22 cellular contexts compared by ENCODE assay signal in the genomic region with DNA sequence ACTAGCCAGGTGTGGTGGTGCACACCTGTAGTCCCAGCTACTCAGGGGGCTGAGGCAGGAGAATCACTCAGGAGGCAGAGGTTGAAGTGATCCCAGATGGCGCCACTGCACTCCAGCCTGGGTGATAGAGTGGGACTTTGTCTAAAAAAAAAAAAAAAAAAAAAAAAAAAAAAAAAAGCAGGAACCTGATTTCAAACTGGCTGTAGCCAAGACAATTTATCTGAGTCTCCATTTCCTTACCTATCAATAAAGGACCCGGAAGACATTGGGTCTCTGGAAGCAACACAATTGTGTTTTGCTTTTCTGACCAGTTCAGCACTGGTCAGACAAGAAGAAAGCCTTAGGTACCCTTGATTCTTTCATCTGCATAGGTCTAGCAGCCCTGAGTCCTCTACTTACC.
DNase-seq lines count a peak whose midpoint lies in the region; TF ChIP-seq lines count a peak whose summit lies in the region.
"Had no signal": no experiment of that assay in that cellular context is flagged by ENCODE, and none has a peak within 500 bp of the region (broad histone marks: within the 10 kb centered on the region; RNA-seq: fewer than 3 reads in every experiment).

No MANE protein-coding gene starts in this region.

- no peaks in the 10 kb centered on the region for H3K27me3 ChIP-seq in endodermal cell (ENCODE audit: control insufficient read depth, insufficient read depth, low read length, poor library complexity, severe bottlenecking)
- H3K27me3 ChIP-seq in mesenchymal stem cell (ENCODE audit: control insufficient read depth in 1 of 2, insufficient read depth in 1 of 2, low read length in 2 of 2), result no peaks in the 10 kb centered on the region
- H3K27me3 ChIP-seq: BE2C; BLaER1 treated with 17β-estradiol and CSF1 and Interleukin-3, amounts not matched to agents 10 nM and 100 nM had no signal

- no peak overlapping the region for H3K18ac ChIP-seq in mesenchymal stem cell (ENCODE audit: low read depth in 1 of 2, low read length in 2 of 2)

- H3K23ac ChIP-seq in mesenchymal stem cell (ENCODE audit: low read length in 2 of 2), result no peak overlapping the region

- peak overlapping the region; percentile 36 for H2AK5ac ChIP-seq in mesenchymal stem cell (ENCODE audit: low read length, severe bottlenecking)

- H3K36me3 ChIP-seq in endodermal cell (ENCODE audit: control insufficient read depth, insufficient read depth, low read length) (no peaks in the 10 kb centered on the region), mesenchymal stem cell (ENCODE audit: control insufficient read depth in 1 of 2, insufficient read depth in 2 of 2, low read depth in 1 of 2, low read length in 2 of 2) (no peaks in the 10 kb centered on the region)
- H3K36me3 ChIP-seq: BE2C; BLaER1 treated with 17β-estradiol and CSF1 and Interleukin-3, amounts not matched to agents 10 nM and 100 nM; HAP-1 had no signal

- H4K8ac ChIP-seq in mesenchymal stem cell (ENCODE audit: low read length), result no peak overlapping the region

- H3K4me3 ChIP-seq in endodermal cell (ENCODE audit: low read length) (no peak overlapping the region), mesenchymal stem cell (ENCODE audit: insufficient read depth in 1 of 2, low read depth in 1 of 2, low read length in 2 of 2) (no peak overlapping the region)
- H3K4me3 ChIP-seq: A549; BLaER1 treated with 17β-estradiol and CSF1 and Interleukin-3, amounts not matched to agents 10 nM and 100 nM; GM12878; HAP-1 had no signal

- H3K4ac ChIP-seq in mesenchymal stem cell (ENCODE audit: low read depth in 1 of 2, low read length in 2 of 2), result no peak overlapping the region

- H2BK5ac ChIP-seq in mesenchymal stem cell (ENCODE audit: low read depth, low read length, poor library complexity, severe bottlenecking), result no peak overlapping the region

- no peak overlapping the region for H3K14ac ChIP-seq in mesenchymal stem cell (ENCODE audit: low read length in 2 of 2)

- CTCF ChIA-PET in HEK293T (lab: Yijun Ruan, JAX), result interaction anchor here (0.9 kb wide), 1 partner anchor 229 kb away, joined by 5 read pairs; no protein-coding TSS in a partner anchor
- CTCF ChIA-PET in activated CD4-positive, alpha-beta memory T cell treated with anti-CD3 and anti-CD28 coated beads, Interleukin-2, amount 10 ng/mL, durations not matched to agents 7 days and 5 days (lab: Charles Lee), result no interaction called here

- H3K79me1 ChIP-seq in mesenchymal stem cell (replicated peaks; ENCODE audit: low read length, poor library complexity, severe bottlenecking), result no peaks in the 10 kb centered on the region

- H3K9me3 ChIP-seq in endodermal cell (ENCODE audit: control insufficient read depth, low read length) (no peaks in the 10 kb centered on the region), mesenchymal stem cell (ENCODE audit: control insufficient read depth, low read length) (no peaks in the 10 kb centered on the region)
- H3K9me3 ChIP-seq: A549; BE2C; BLaER1 treated with 17β-estradiol and CSF1 and Interleukin-3, amounts not matched to agents 10 nM and 100 nM; HAP-1 had no signal

- no peak overlapping the region for H3K4me3 Mint-ChIP-seq in endodermal cell
- H3K4me3 Mint-ChIP-seq in activated CD4-positive, alpha-beta memory T cell treated with anti-CD3 and anti-CD28 coated beads, Interleukin-2, amount 10 ng/mL, durations not matched to agents 7 days and 5 days, result no peak overlapping the region
- H3K4me3 Mint-ChIP-seq: CD14-positive monocyte; CD4-positive, alpha-beta T cell; CD8-positive, alpha-beta memory T cell had no signal

- no peak overlapping the region for H3K4me2 ChIP-seq in mesenchymal stem cell (ENCODE audit: low read length, poor library complexity, severe bottlenecking)
- H3K4me2 ChIP-seq: A549; BLaER1 treated with 17β-estradiol and CSF1 and Interleukin-3, amounts not matched to agents 10 nM and 100 nM had no signal

- no peaks in the 10 kb centered on the region for H3K4me1 Mint-ChIP-seq in endodermal cell
- H3K4me1 Mint-ChIP-seq in activated CD4-positive, alpha-beta memory T cell treated with anti-CD3 and anti-CD28 coated beads, Interleukin-2, amount 10 ng/mL, durations not matched to agents 7 days and 5 days, result no peaks in the 10 kb centered on the region
- H3K4me1 Mint-ChIP-seq: CD14-positive monocyte; CD8-positive, alpha-beta memory T cell had no signal

- no peak overlapping the region for H3K27ac ChIP-seq in endodermal cell (ENCODE audit: low read depth, low read length)
- no peak overlapping the region for H3K27ac ChIP-seq in mesenchymal stem cell (ENCODE audit: low read length, poor library complexity, severe bottlenecking)
- H3K27ac ChIP-seq: A549; BLaER1 treated with 17β-estradiol and CSF1 and Interleukin-3, amounts not matched to agents 10 nM and 100 nM had no signal

- no peak overlapping the region for H2BK15ac ChIP-seq in mesenchymal stem cell (ENCODE audit: low read depth, poor library complexity, severe bottlenecking)

- peak; percentile 35 for TF ChIP-seq CTCF in endodermal cell (conservative IDR thresholded peaks at IDR 0.05)

- H3K27ac Mint-ChIP-seq in endodermal cell, result no peak overlapping the region
- H3K27ac Mint-ChIP-seq in activated CD4-positive, alpha-beta memory T cell treated with anti-CD3 and anti-CD28 coated beads, Interleukin-2, amount 10 ng/mL, durations not matched to agents 7 days and 5 days, result no peak overlapping the region
- H3K27ac Mint-ChIP-seq: CD14-positive monocyte; CD4-positive, alpha-beta T cell; CD8-positive, alpha-beta memory T cell had no signal

- no peak overlapping the region for H2BK12ac ChIP-seq in mesenchymal stem cell (ENCODE audit: low read length in 2 of 2)

- WGBS in endodermal cell (ENCODE audit: insufficient coverage in 1 of 2, insufficient read length in 1 of 2), 2 experiments, result 94 to 100% methylated on average over 1 to 2 of the region's 2 CpGs
- 98% methylated on average over 1 of the region's 2 CpGs for WGBS in mesenchymal stem cell

- H3K9ac ChIP-seq in endodermal cell (ENCODE audit: extremely low read depth, low read length, poor library complexity, severe bottlenecking) (no peak overlapping the region), mesenchymal stem cell (ENCODE audit: low read length) (no peak overlapping the region)
- H3K9ac ChIP-seq: BLaER1 treated with 17β-estradiol and CSF1 and Interleukin-3, amounts not matched to agents 10 nM and 100 nM had no signal

- H2AFZ ChIP-seq in mesenchymal stem cell (ENCODE audit: low read depth, low read length), result no peak overlapping the region

- H4K91ac ChIP-seq in mesenchymal stem cell (ENCODE audit: low read length), result no peak overlapping the region

- no peaks in the 10 kb centered on the region for H3K9me3 Mint-ChIP-seq in endodermal cell
- no peaks in the 10 kb centered on the region for H3K9me3 Mint-ChIP-seq in activated CD4-positive, alpha-beta memory T cell treated with anti-CD3 and anti-CD28 coated beads, Interleukin-2, amount 10 ng/mL, durations not matched to agents 7 days and 5 days
- H3K9me3 Mint-ChIP-seq: CD4-positive, alpha-beta T cell; CD8-positive, alpha-beta memory T cell had no signal

- no peak overlapping the region for H2BK120ac ChIP-seq in mesenchymal stem cell (ENCODE audit: low read depth, low read length)

- POLR2A ChIA-PET in HEK293T (lab: Yijun Ruan, JAX), result no interaction called here
- POLR2A ChIA-PET in activated CD4-positive, alpha-beta memory T cell treated with anti-CD3 and anti-CD28 coated beads, Interleukin-2, amount 10 ng/mL, durations not matched to agents 7 days and 5 days (lab: Charles Lee), result no interaction called here

- H3K4me1 ChIP-seq in endodermal cell (ENCODE audit: control insufficient read depth, insufficient read depth, low read length) (no peaks in the 10 kb centered on the region), mesenchymal stem cell (ENCODE audit: control insufficient read depth, insufficient read depth, low read depth, low read length) (no peaks in the 10 kb centered on the region)
- H3K4me1 ChIP-seq: A549; BE2C; BLaER1 treated with 17β-estradiol and CSF1 and Interleukin-3, amounts not matched to agents 10 nM and 100 nM had no signal

- H3K27me3 Mint-ChIP-seq in endodermal cell (ENCODE audit: insufficient read depth), result no peaks in the 10 kb centered on the region
- H3K27me3 Mint-ChIP-seq in activated CD4-positive, alpha-beta memory T cell treated with anti-CD3 and anti-CD28 coated beads, Interleukin-2, amount 10 ng/mL, durations not matched to agents 7 days and 5 days, result no peaks in the 10 kb centered on the region

- no peaks in the 10 kb centered on the region for H3K36me3 Mint-ChIP-seq in endodermal cell (ENCODE audit: low read depth)
- H3K36me3 Mint-ChIP-seq in activated CD4-positive, alpha-beta memory T cell treated with anti-CD3 and anti-CD28 coated beads, Interleukin-2, amount 10 ng/mL, durations not matched to agents 7 days and 5 days (ENCODE audit: low read depth), result no peaks in the 10 kb centered on the region
- H3K36me3 Mint-ChIP-seq: CD14-positive monocyte; CD8-positive, alpha-beta memory T cell had no signal

- peak in 2 of 3 experiments; percentile 3 to 33 for DNase-seq in NCI-H1417 (lab: John Stamatoyannopoulos, UW)
- no peak for DNase-seq in NCI-H1417 treated with DMSO at 0.1 percent for 48 hours (lab: John Stamatoyannopoulos, UW)
- no peak for DNase-seq in HEK293T (ENCODE audit: extremely low spot score)
- no peak for DNase-seq in endodermal cell
- no peak for DNase-seq in mesenchymal stem cell
- DNase-seq in activated CD4-positive, alpha-beta memory T cell treated with anti-CD3 and anti-CD28 coated beads, Interleukin-2, amount 10 ng/mL, durations not matched to agents 7 days and 5 days, result no peak
- no peak for DNase-seq in NCI-H446 treated with DMSO at 0.1 percent for 48 hours (lab: John Stamatoyannopoulos, UW)
- no peak for DNase-seq in activated CD4-positive, alpha-beta T cell treated with anti-CD3 and anti-CD28 coated beads, Interleukin-2, amount 50 U/mL, for 1 hour
- DNase-seq: 8988T; ACHN; AML-193; BE2C; CD4-positive, alpha-beta T cell; CD8-positive, alpha-beta memory T cell; DMS 273 treated with DMSO at 0.1 percent for 48 hours; DND-41; GDM1 had no signal

TF ChIP-seq in HEK293T, 16 proteins besides CTCF, POLR2A, EP300 and RAD21:
- no peak for TF ChIP-seq NFRKB (IDR thresholded peaks at IDR 0.05)
- TF ChIP-seq BHLHE40 (IDR thresholded peaks at IDR 0.05; ENCODE audit: borderline replicate concordance), result no peak
- no peak for TF ChIP-seq SUZ12 (IDR thresholded peaks at IDR 0.05)
- no peak for TF ChIP-seq HDGF (IDR thresholded peaks at IDR 0.05; ENCODE audit: borderline replicate concordance)
- peak; percentile 91 for TF ChIP-seq ZNF384 (IDR thresholded peaks at IDR 0.05)
- no peak for TF ChIP-seq FOXK2 (IDR thresholded peaks at IDR 0.05)

Comparison
In these comparisons a context has a peak if more than half of its experiments do, and no peak if none do; other contexts are left out.
1. DNase-seq: peak in NCI-H1417 (2 of 3); none in NCI-H1417 treated with DMSO at 0.1 percent for 48 hours (single experiment), HEK293T (single experiment), endodermal cell (single experiment), mesenchymal stem cell (single experiment), activated CD4-positive, alpha-beta memory T cell treated with anti-CD3 and anti-CD28 coated beads, Interleukin-2, amount 10 ng/mL, durations not matched to agents 7 days and 5 days (single experiment), NCI-H446 treated with DMSO at 0.1 percent for 48 hours (single experiment) and activated CD4-positive, alpha-beta T cell treated with anti-CD3 and anti-CD28 coated beads, Interleukin-2, amount 50 U/mL, for 1 hour (single experiment).